Comparison of ENCODE assay signal across 15 cellular contexts in the genomic region with DNA sequence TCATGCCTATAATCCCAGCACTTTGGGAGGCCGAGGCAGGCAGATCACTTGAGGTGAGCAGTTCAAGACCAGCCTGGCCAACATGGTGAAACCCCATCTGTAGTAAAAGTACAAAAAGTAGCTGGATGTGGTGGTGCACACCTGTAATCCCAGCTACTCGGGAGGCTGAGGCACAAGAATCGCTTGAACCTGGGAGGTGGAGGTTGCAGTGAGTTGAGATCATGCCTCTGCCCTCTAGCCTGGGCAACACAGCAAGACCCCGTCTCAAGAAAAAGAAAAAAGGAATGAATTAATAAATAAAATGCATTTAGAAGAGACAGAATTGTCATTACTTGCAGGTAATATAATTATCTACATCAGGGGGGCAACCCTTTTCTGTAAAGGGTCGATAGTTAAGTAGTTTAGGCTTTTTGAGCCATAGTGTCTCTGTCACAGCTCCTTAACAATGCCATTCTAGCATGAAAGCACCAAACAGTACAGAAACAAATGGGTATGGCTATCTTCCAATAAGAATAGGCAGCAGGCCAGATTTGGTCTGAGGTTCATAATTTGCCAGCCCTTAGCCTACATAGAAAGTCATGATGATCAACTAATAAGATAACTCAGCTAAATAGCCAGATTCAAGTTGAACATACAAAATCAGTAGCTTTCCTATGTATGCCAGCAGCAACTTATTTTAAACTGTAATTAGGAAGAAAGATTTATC. TPM values are rescaled to one million over a fixed set of nuclear protein-coding genes. Genes with fewer than 3 reads are reported as not detected.
A peak's percentile ranks its signal among the peaks of the same experiment; 100 is the strongest.
DNase-seq lines count a peak whose midpoint lies in the region; ATAC-seq, FAIRE-seq and TF ChIP-seq lines count a peak whose summit lies in the region.
"Had no signal": no experiment of that assay in that cellular context is flagged by ENCODE, and none has a peak within 500 bp of the region (broad histone marks: within the 10 kb centered on the region; RNA-seq: fewer than 3 reads in every experiment).

No MANE protein-coding gene starts in this region.

- 97% methylated on average over 5 of the region's 5 CpGs for WGBS in HepG2 (ENCODE audit: low lambda C conversion rate)
- 85% methylated on average over 5 of the region's 5 CpGs for WGBS in right lobe of liver (ENCODE audit: insufficient coverage, low coverage, low lambda C conversion rate, missing lambda C conversion rate)

- FAIRE-seq in HepG2 (lab: Jason Lieb, UNC), result no peak
- FAIRE-seq: bronchial epithelial cell, HTR-8/SVneo had no signal

- CTCF ChIA-PET in HepG2 (lab: Yijun Ruan, JAX; ENCODE audit: low intra/inter-chr PET ratio, low total read pairs), result no interaction called here

- TF ChIP-seq RAD21 in HepG2 (CRISPR knock-in tag; IDR thresholded peaks at IDR 0.05), result no peak

- TF ChIP-seq EP300 in HepG2 (IDR thresholded peaks at IDR 0.05; ENCODE audit: low read depth in 2 of 2, low read length in 2 of 2) (no peak), HepG2 (CRISPR knock-in tag; IDR thresholded peaks at IDR 0.05; ENCODE audit: borderline replicate concordance) (no peak)

- H3K4me1 ChIP-seq in HepG2 (ENCODE audit: insufficient read depth, low read length) (no peaks in the 10 kb centered on the region), right lobe of liver (no peaks in the 10 kb centered on the region)

- H3K4me3 ChIP-seq in HepG2 (replicated peaks in 1 of 3; ENCODE audit: insufficient read depth in 1 of 3, low read depth in 2 of 3, low read length in 3 of 3) (no peak overlapping the region), right lobe of liver (no peak overlapping the region)
- H3K4me3 ChIP-seq: lung had no signal

- no peak overlapping the region for H2AFZ ChIP-seq in HepG2 (ENCODE audit: low read length)

- peaks cover 6% of the 10 kb centered on the region; the same call in 1 of the 2 replicates for H4K20me1 ChIP-seq in HepG2 (ENCODE audit: insufficient read depth, low read length)

- BruUV-seq in HepG2 (replicated peaks; lab: Mats Ljungman, UMichigan), result TSS peak; percentile 24

- H3K9me3 ChIP-seq in HepG2 (ENCODE audit: low read length) (no peaks in the 10 kb centered on the region), right lobe of liver (no peaks in the 10 kb centered on the region)

- H3K27me3 ChIP-seq in HepG2 (ENCODE audit: control insufficient read depth in 1 of 2, insufficient read depth in 2 of 2, low read length in 2 of 2) (no peaks in the 10 kb centered on the region), right lobe of liver (no peaks in the 10 kb centered on the region)

- no peak overlapping the region for H3K4me2 ChIP-seq in HepG2 (ENCODE audit: low read depth, low read length)

- DNase-seq in HepG2 (ENCODE audit: low spot score) (no peak), right lobe of liver (no peak), fibroblast of the conjunctiva (ENCODE audit: low read depth) (peak; percentile 20), SW 1271 (lab: John Stamatoyannopoulos, UW) (no peak), AG08396 (ENCODE audit: low spot score) (no peak), NCI-H146 (lab: John Stamatoyannopoulos, UW) (no peak)
- DNase-seq: activated CD4-positive, alpha-beta T cell treated with anti-CD3 and anti-CD28 coated beads, Interleukin-2, amount 50 U/mL, for 1 hour; H9; stimulated activated CD4-positive, alpha-beta T cell treated with anti-CD3 and anti-CD28 coated beads, Interleukin-2, amount 100 ng/mL, for 24 hours; T-helper 1 cell had no signal

- peaks cover 26% of the 10 kb centered on the region for H3K79me2 ChIP-seq in HepG2 (ENCODE audit: insufficient read depth, low read length)

- H3K9ac ChIP-seq in HepG2 (ENCODE audit: insufficient read depth, low read depth, low read length), result no peak overlapping the region

- H3K36me3 ChIP-seq in HepG2 (replicated peaks in 1 of 2; ENCODE audit: control insufficient read depth in 1 of 2, insufficient read depth in 2 of 2, low read length in 2 of 2) (peaks cover 4 to 41% of the 10 kb centered on the region in 2 experiments; a peak in 1 of 5 replicates), right lobe of liver (peaks cover 0 to 25% (median 8%) of the 10 kb centered on the region in 4 donors)

- TF ChIP-seq POLR2A in HepG2 (IDR thresholded peaks at IDR 0.05; ENCODE audit: insufficient read depth in 1 of 2, low read depth in 2 of 2, low read length in 2 of 2) (no peak), right lobe of liver (IDR thresholded peaks at IDR 0.05) (no peak)

- intact Hi-C loops in HepG2 (cut with micrococcal nuclease; ENCODE audit: unreplicated experiment) (no loop called here), right lobe of liver (cut with DNase I) (no loop called here)

- no peak for TF ChIP-seq CTCF in HepG2 (CRISPR knock-in tag; IDR thresholded peaks at IDR 0.05)
- TF ChIP-seq CTCF in right lobe of liver (IDR thresholded peaks at IDR 0.05), result no peak
- TF ChIP-seq CTCF in VCaP (conservative IDR thresholded peaks at IDR 0.05), result no peak

- POLR2A ChIA-PET in HepG2 (lab: Yijun Ruan, JAX), result interaction anchor here (0.5 kb wide), 1 partner anchor 80 kb away, joined by 3 read pairs; no protein-coding TSS in a partner anchor

- ATAC-seq in HepG2, result no peak
- no peak for ATAC-seq in right lobe of liver
- no peak for ATAC-seq in HG02678 (IDR thresholded peaks at IDR 0.05; ENCODE audit: unreplicated experiment)

- H3K27ac ChIP-seq in HepG2 (ENCODE audit: extremely low read length, insufficient read depth, low read length), result no peak overlapping the region
- H3K27ac ChIP-seq in right lobe of liver, result no peak overlapping the region
- peak overlapping the region; percentile 40 for H3K27ac ChIP-seq in VCaP

- in situ Hi-C loops in HepG2 (cut with HindIII; ENCODE audit: extremely low pct_ligation_motif_present, low pct_unique_long_range_greater_than_20kb), result no loop called here

TF ChIP-seq in HepG2, 621 proteins besides CTCF, POLR2A, EP300 and RAD21:
- peak; percentile 40; the same call in 1 of the 2 replicates for TF ChIP-seq ZNF121 (CRISPR knock-in tag; IDR thresholded peaks at IDR 0.05)
- no peak for TF ChIP-seq RFX1 (IDR thresholded peaks at IDR 0.05)
TF ChIP-seq in HepG2: peak in this region for 1.

RNA-seq across cellular contexts. Expression of a gene that starts 56.8 kb away (rescaled TPM):
- total RNA-seq in HepG2 (2016; rRNA removed; fragmentation: Illumina TruSeq; extraction: Trizol) (8.0 and 12.2 TPM in 2 replicates), right lobe of liver (10 to 100 TPM in 4 of 6 experiments, 1 to 10 TPM in 2; 8.9 to 17.5 (median 11.0) TPM)
- total RNA-seq in HepG2 (2016; cell fraction: cytosol; rRNA removed; fragmentation: Illumina TruSeq; extraction: Trizol; ENCODE audit: low read depth), result 4.7 and 5.9 TPM in 2 replicates
- 7.4 and 10.7 TPM in 2 replicates for total RNA-seq in HepG2 (2016; cell fraction: insoluble cytoplasmic fraction; rRNA removed; fragmentation: Illumina TruSeq; extraction: Trizol)
- 5.9 and 6.6 TPM in 2 replicates for total RNA-seq in HepG2 (2016; cell fraction: membrane; rRNA removed; fragmentation: Illumina TruSeq; extraction: Trizol)
- total RNA-seq in HepG2 (2016; cell fraction: nucleus; rRNA removed; fragmentation: Illumina TruSeq; extraction: Trizol), result 14.7 and 15.3 TPM in 2 replicates
- 8.8 and 8.9 TPM in 2 replicates for polyA plus RNA-seq in HepG2 (2011; rRNA removed)
- polyA plus RNA-seq in HepG2 (2011; cell fraction: cytosol; rRNA removed), result 4.3 and 5.0 TPM in 2 replicates
- polyA plus RNA-seq in HepG2 (2011; cell fraction: nucleus; rRNA removed), result 8.2 and 8.6 TPM in 2 replicates
- 8.0 and 10.3 TPM in 2 replicates for polyA plus RNA-seq in HepG2 (2012)
- 0.62 and 0.84 TPM in 2 replicates for polyA plus RNA-seq in HepG2 (2016; cell fraction: cytosol; fragmentation: Illumina TruSeq; extraction: Trizol; ENCODE audit: low read depth)
- 12.1 and 15.1 TPM in 2 replicates for polyA plus RNA-seq in HepG2 (2016; cell fraction: insoluble cytoplasmic fraction; fragmentation: Illumina TruSeq; extraction: Trizol; ENCODE audit: low read depth)
- 2.4 and 3.2 TPM in 2 replicates for polyA plus RNA-seq in HepG2 (2016; cell fraction: membrane; fragmentation: Illumina TruSeq; extraction: Trizol; ENCODE audit: low read depth)
- 11.6 and 13.0 TPM in 2 replicates for polyA plus RNA-seq in HepG2 (2016; cell fraction: nucleus; fragmentation: Illumina TruSeq; extraction: Trizol; ENCODE audit: insufficient read depth, low read depth)
- polyA minus RNA-seq in HepG2 (2011; rRNA and poly(A)+ RNA removed; ENCODE audit: low replicate concordance), result 10.8 and 24.5 TPM in 2 replicates
- polyA minus RNA-seq in HepG2 (2011; cell fraction: cytosol; rRNA and poly(A)+ RNA removed), result 8.4 and 10.9 TPM in 2 replicates
- polyA minus RNA-seq in HepG2 (2011; cell fraction: nucleus; rRNA and poly(A)+ RNA removed), result 25.5 and 29.1 TPM in 2 replicates
